Comparison of ENCODE assay signal across 20 cellular contexts in the genomic region with DNA sequence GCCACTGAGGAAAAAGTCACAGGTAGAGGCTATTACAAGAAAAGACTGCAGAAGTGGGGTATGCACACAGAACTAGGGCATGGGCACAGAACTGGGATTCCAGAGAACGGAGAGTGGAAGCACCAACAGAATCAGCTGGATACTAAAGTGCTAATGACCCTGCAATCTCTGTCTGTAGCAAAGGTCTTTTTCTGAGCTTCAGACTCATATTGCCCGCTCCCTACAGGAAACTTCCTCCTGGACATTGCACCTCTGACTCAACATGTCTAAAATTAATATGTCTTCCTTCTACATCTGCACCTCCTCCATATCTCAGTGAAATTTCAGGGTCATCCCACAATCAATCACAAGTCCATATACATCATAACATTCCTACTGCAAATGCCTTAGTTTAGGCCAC. TPM values are rescaled to one million over a fixed set of nuclear protein-coding genes. Genes with fewer than 3 reads are reported as not detected.
DNase-seq lines count a peak whose midpoint lies in the region; ATAC-seq, FAIRE-seq and TF ChIP-seq lines count a peak whose summit lies in the region.
"Had no signal": no experiment of that assay in that cellular context is flagged by ENCODE, and none has a peak within 500 bp of the region (broad histone marks: within the 10 kb centered on the region; RNA-seq: fewer than 3 reads in every experiment).

No MANE protein-coding gene starts in this region.

- peaks cover 11% of the 10 kb centered on the region for H3K9me3 Mint-ChIP-seq in Caco-2 (ENCODE audit: unreplicated experiment)
- H3K9me3 Mint-ChIP-seq: CD8-positive, alpha-beta memory T cell; H9; IgD-negative memory B cell had no signal

- no peak overlapping the region for H2AFZ ChIP-seq in HepG2 (ENCODE audit: low read length)

- H3K79me2 ChIP-seq in HepG2 (ENCODE audit: insufficient read depth, low read length) = no peaks in the 10 kb centered on the region

- no peak for TF ChIP-seq EP300 in HepG2 (IDR thresholded peaks at IDR 0.05; ENCODE audit: low read depth in 2 of 2, low read length in 2 of 2)
- no peak for TF ChIP-seq EP300 in HepG2 (CRISPR knock-in tag; IDR thresholded peaks at IDR 0.05; ENCODE audit: borderline replicate concordance)

- DNase-seq in Caco-2 = no peak
- DNase-seq in HepG2 (ENCODE audit: low spot score) = no peak
- DNase-seq in small intestine = peak; percentile 94
- no peak for DNase-seq in BE2C
- DNase-seq in C1 segment of cervical spinal cord (lab: John Stamatoyannopoulos, UW) = no peak
- no peak for DNase-seq in stimulated activated naive CD4-positive, alpha-beta T cell (lab: John Stamatoyannopoulos, UW)
- DNase-seq: CD4-positive, CD25-positive, alpha-beta regulatory T cell; CD8-positive, alpha-beta memory T cell; COR-L47; GOT3; H9 had no signal

- H3K4me1 ChIP-seq in Caco-2 = peaks cover 43% of the 10 kb centered on the region
- H3K4me1 ChIP-seq in duodenal mucosa (ENCODE audit: control insufficient read depth in 1 of 2, insufficient read depth in 2 of 2, low read length in 2 of 2) = peaks cover 16 to 30% of the 10 kb centered on the region in 2 donors
- H3K4me1 ChIP-seq in HepG2 (ENCODE audit: insufficient read depth, low read length) = peaks cover 42% of the 10 kb centered on the region
- no peaks in the 10 kb centered on the region for H3K4me1 ChIP-seq in small intestine (ENCODE audit: control insufficient read depth in 2 of 2, insufficient read depth in 1 of 2, low read depth in 1 of 2, low read length in 1 of 2)
- H3K4me1 ChIP-seq in BE2C = peaks cover 4% of the 10 kb centered on the region; the same call in 1 of the 2 replicates
- H3K4me1 ChIP-seq: A549 had no signal

- 73% methylated on average over 2 of the region's 2 CpGs for WGBS in HepG2 (ENCODE audit: low lambda C conversion rate)
- 25 to 70% (median 48%) methylated on average over 2 of the region's 2 CpGs for WGBS in small intestine, 3 donors

- H3K9ac ChIP-seq in duodenal mucosa (ENCODE audit: low read depth in 1 of 2, low read length in 2 of 2) = no peak overlapping the region
- H3K9ac ChIP-seq in HepG2 (ENCODE audit: insufficient read depth, low read depth, low read length) = no peak overlapping the region
- H3K9ac ChIP-seq: BLaER1 treated with 17β-estradiol and CSF1 and Interleukin-3, amounts not matched to agents 10 nM and 100 nM had no signal

- H3K36me3 Mint-ChIP-seq in Caco-2 (ENCODE audit: insufficient read depth, unreplicated experiment) = peaks cover 11% of the 10 kb centered on the region
- H3K36me3 Mint-ChIP-seq: CD4-positive, CD25-positive, alpha-beta regulatory T cell; IgD-negative memory B cell had no signal

- H3K4me3 Mint-ChIP-seq in Caco-2 (ENCODE audit: unreplicated experiment) = no peak overlapping the region
- H3K4me3 Mint-ChIP-seq: H9, IgD-negative memory B cell had no signal

- intact Hi-C loops in Caco-2 (cut with micrococcal nuclease; ENCODE audit: unreplicated experiment) (no loop called here), HepG2 (cut with micrococcal nuclease; ENCODE audit: unreplicated experiment) (loop anchor here (10.0 kb wide), 1 partner anchor 622 kb away; no protein-coding TSS in a partner anchor)

- H4K20me1 ChIP-seq in HepG2 (ENCODE audit: insufficient read depth, low read length) = no peaks in the 10 kb centered on the region
- H4K20me1 ChIP-seq: BLaER1 treated with 17β-estradiol and CSF1 and Interleukin-3, amounts not matched to agents 10 nM and 100 nM had no signal

- BruUV-seq in Caco-2 (replicated peaks; lab: Mats Ljungman, UMichigan) (no TSS peak), HepG2 (replicated peaks; lab: Mats Ljungman, UMichigan) (no TSS peak)

- H3K4me2 ChIP-seq in HepG2 (ENCODE audit: low read depth, low read length) = peak overlapping the region; percentile 50
- H3K4me2 ChIP-seq: A549 had no signal

- TF ChIP-seq POLR2A in HepG2 (IDR thresholded peaks at IDR 0.05; ENCODE audit: insufficient read depth in 1 of 2, low read depth in 2 of 2, low read length in 2 of 2) = no peak

- FAIRE-seq in HepG2 (lab: Jason Lieb, UNC) (no peak), small intestine (lab: Jason Lieb, UNC) (no peak)
- FAIRE-seq: A549, D721Med, G401.6, GM12891, HTR-8/SVneo had no signal

- peaks cover 30% of the 10 kb centered on the region for H3K4me1 Mint-ChIP-seq in Caco-2 (ENCODE audit: low read depth, unreplicated experiment)

- no peaks in the 10 kb centered on the region for H3K27me3 Mint-ChIP-seq in Caco-2 (ENCODE audit: insufficient read depth, unreplicated experiment)
- H3K27me3 Mint-ChIP-seq: CD4-positive, CD25-positive, alpha-beta regulatory T cell; IgD-negative memory B cell had no signal

- TF ChIP-seq RAD21 in HepG2 (CRISPR knock-in tag; IDR thresholded peaks at IDR 0.05) = no peak

- H3K9me3 ChIP-seq in Caco-2 (no peaks in the 10 kb centered on the region), duodenal mucosa (ENCODE audit: control insufficient read depth in 1 of 2, low read length in 2 of 2) (no peaks in the 10 kb centered on the region), HepG2 (ENCODE audit: low read length) (no peaks in the 10 kb centered on the region), small intestine (ENCODE audit: control insufficient read depth, low read depth) (no peaks in the 10 kb centered on the region), BE2C (no peaks in the 10 kb centered on the region)
- H3K9me3 ChIP-seq: A549 had no signal

- H3K27ac ChIP-seq in duodenal mucosa (ENCODE audit: low read depth, low read length) (no peak overlapping the region), HepG2 (ENCODE audit: extremely low read length, insufficient read depth, low read length) (no peak overlapping the region), small intestine (ENCODE audit: low read depth in 1 of 2, low read length in 1 of 2) (peak overlapping the region; percentile 47 to 68)
- H3K27ac ChIP-seq: 22Rv1; A549; BLaER1 treated with 17β-estradiol and CSF1 and Interleukin-3, amounts not matched to agents 10 nM and 100 nM had no signal

- POLR2A ChIA-PET in Caco-2 (lab: Charles Lee) (no interaction called here), HepG2 (lab: Yijun Ruan, JAX) (interaction anchor here (1.0 kb wide), 1 partner anchor 18 kb away, joined by 3 read pairs; no protein-coding TSS in a partner anchor)

- ATAC-seq in HepG2 = no peak
- ATAC-seq: A549 had no signal

- H3K4me3 ChIP-seq in Caco-2 (ENCODE audit: low read depth, low read length) (no peak overlapping the region), duodenal mucosa (ENCODE audit: low read depth in 1 of 2, low read length in 2 of 2) (peak overlapping the region; percentile 8 to 34), HepG2 (replicated peaks in 1 of 3; ENCODE audit: insufficient read depth in 1 of 3, low read depth in 2 of 3, low read length in 3 of 3) (no peak overlapping the region), small intestine (ENCODE audit: low read depth in 1 of 2, low read length in 2 of 2) (peak overlapping the region in 1 of 2 donors; percentile 23), BE2C (ENCODE audit: low read depth, low read length) (no peak overlapping the region)
- H3K4me3 ChIP-seq: A549; BLaER1 treated with 17β-estradiol and CSF1 and Interleukin-3, amounts not matched to agents 10 nM and 100 nM had no signal

- CTCF ChIA-PET in Caco-2 (lab: Charles Lee) = interaction anchor here (1.7 kb wide), 1 partner anchor 219 kb away, joined by 5 read pairs; no protein-coding TSS in a partner anchor
- CTCF ChIA-PET in HepG2 (lab: Yijun Ruan, JAX; ENCODE audit: low intra/inter-chr PET ratio, low total read pairs) = no interaction called here

- no peaks in the 10 kb centered on the region for H3K36me3 ChIP-seq in Caco-2 (ENCODE audit: control insufficient read depth, insufficient read depth, low read length)
- no peaks in the 10 kb centered on the region for H3K36me3 ChIP-seq in duodenal mucosa (ENCODE audit: control insufficient read depth in 1 of 2, insufficient read depth in 2 of 2, low read length in 2 of 2)
- H3K36me3 ChIP-seq in HepG2 (replicated peaks in 1 of 2; ENCODE audit: control insufficient read depth in 1 of 2, insufficient read depth in 2 of 2, low read length in 2 of 2) = no peaks in the 10 kb centered on the region
- no peaks in the 10 kb centered on the region for H3K36me3 ChIP-seq in small intestine (ENCODE audit: control insufficient read depth in 2 of 2, insufficient read depth in 2 of 2, low read length in 2 of 2)
- H3K36me3 ChIP-seq in BE2C = no peaks in the 10 kb centered on the region
- H3K36me3 ChIP-seq: BLaER1 treated with 17β-estradiol and CSF1 and Interleukin-3, amounts not matched to agents 10 nM and 100 nM had no signal

- H3K27me3 ChIP-seq in Caco-2 (replicated peaks; ENCODE audit: control insufficient read depth, insufficient read depth, low read length) (no peaks in the 10 kb centered on the region), duodenal mucosa (ENCODE audit: control insufficient read depth in 1 of 2, insufficient read depth in 2 of 2, low read length in 2 of 2) (no peaks in the 10 kb centered on the region), HepG2 (ENCODE audit: control insufficient read depth in 1 of 2, insufficient read depth in 2 of 2, low read length in 2 of 2) (no peaks in the 10 kb centered on the region), small intestine (ENCODE audit: control insufficient read depth in 2 of 2, insufficient read depth in 2 of 2, low read length in 2 of 2) (no peaks in the 10 kb centered on the region), BE2C (no peaks in the 10 kb centered on the region)
- H3K27me3 ChIP-seq: BLaER1 treated with 17β-estradiol and CSF1 and Interleukin-3, amounts not matched to agents 10 nM and 100 nM had no signal

- no peak for TF ChIP-seq CTCF in Caco-2 (IDR thresholded peaks at IDR 0.05; ENCODE audit: insufficient read depth in 1 of 2, low read depth in 1 of 2, low read length in 1 of 2, severe bottlenecking in 1 of 2, unreplicated experiment in 1 of 2)
- TF ChIP-seq CTCF in HepG2 (CRISPR knock-in tag; IDR thresholded peaks at IDR 0.05) = no peak
- no peak for TF ChIP-seq CTCF in BE2C (IDR thresholded peaks at IDR 0.05; ENCODE audit: low read depth, low read length)

- H3K27ac Mint-ChIP-seq in Caco-2 (ENCODE audit: unreplicated experiment) = peak overlapping the region; percentile 87
- H3K27ac Mint-ChIP-seq: H9 had no signal

- in situ Hi-C loops in HepG2 (cut with HindIII; ENCODE audit: extremely low pct_ligation_motif_present, low pct_unique_long_range_greater_than_20kb) = loop anchor here (10.0 kb wide), 1 partner anchor 372 kb away; no protein-coding TSS in a partner anchor

RNA-seq across cellular contexts. Expression of gene CAMK2D, which starts 5.3 kb away (rescaled TPM):
- total RNA-seq in Caco-2 (2022) (56.1 and 65.6 TPM in 2 replicates), HepG2 (2016; rRNA removed; fragmentation: Illumina TruSeq; extraction: Trizol) (65.4 and 86.7 TPM in 2 replicates)
- 5.3 and 6.4 TPM in 2 replicates for total RNA-seq in HepG2 (2016; cell fraction: cytosol; rRNA removed; fragmentation: Illumina TruSeq; extraction: Trizol; ENCODE audit: low read depth)
- total RNA-seq in HepG2 (2016; cell fraction: insoluble cytoplasmic fraction; rRNA removed; fragmentation: Illumina TruSeq; extraction: Trizol) = 64.9 and 87.5 TPM in 2 replicates
- total RNA-seq in HepG2 (2016; cell fraction: membrane; rRNA removed; fragmentation: Illumina TruSeq; extraction: Trizol) = 15.6 and 15.7 TPM in 2 replicates
- 73.6 and 76.3 TPM in 2 replicates for total RNA-seq in HepG2 (2016; cell fraction: nucleus; rRNA removed; fragmentation: Illumina TruSeq; extraction: Trizol)
- polyA plus RNA-seq in HepG2 (2011; rRNA removed) (12.9 and 18.0 TPM in 2 replicates), small intestine (10 to 100 TPM; 21.1 to 26.6 (median 21.3) TPM)
- polyA plus RNA-seq in HepG2 (2011; cell fraction: cytosol; rRNA removed) = 7.2 and 11.1 TPM in 2 replicates
- polyA plus RNA-seq in HepG2 (2011; cell fraction: nucleus; rRNA removed) = 10.2 and 12.5 TPM in 2 replicates
- polyA plus RNA-seq in HepG2 (2012) = 12.4 and 24.9 TPM in 2 replicates
- polyA plus RNA-seq in HepG2 (2016; cell fraction: cytosol; fragmentation: Illumina TruSeq; extraction: Trizol; ENCODE audit: low read depth) = 2.1 and 2.5 TPM in 2 replicates
- 52.0 and 56.8 TPM in 2 replicates for polyA plus RNA-seq in HepG2 (2016; cell fraction: insoluble cytoplasmic fraction; fragmentation: Illumina TruSeq; extraction: Trizol; ENCODE audit: low read depth)
- polyA plus RNA-seq in HepG2 (2016; cell fraction: membrane; fragmentation: Illumina TruSeq; extraction: Trizol; ENCODE audit: low read depth) = 6.8 and 7.3 TPM in 2 replicates
- 34.5 and 36.0 TPM in 2 replicates for polyA plus RNA-seq in HepG2 (2016; cell fraction: nucleus; fragmentation: Illumina TruSeq; extraction: Trizol; ENCODE audit: insufficient read depth, low read depth)
- 3.7 and 30.5 TPM in 2 replicates for polyA minus RNA-seq in HepG2 (2011; rRNA and poly(A)+ RNA removed; ENCODE audit: low replicate concordance)
- 24.3 and 30.2 TPM in 2 replicates for polyA minus RNA-seq in HepG2 (2011; cell fraction: cytosol; rRNA and poly(A)+ RNA removed)
- 97.8 and 99.0 TPM in 2 replicates for polyA minus RNA-seq in HepG2 (2011; cell fraction: nucleus; rRNA and poly(A)+ RNA removed)
- polyA plus RNA-seq in BE2C (2012; ENCODE audit: insufficient read depth, insufficient read length, low read depth) = 11.7 TPM

Comparison
In these comparisons a context has a peak if more than half of its experiments do, and no peak if none do; other contexts are left out.
1. H3K4me3 ChIP-seq: peak in duodenal mucosa (2 of 2); none in Caco-2 (single experiment), HepG2 (0 of 3) and BE2C (single experiment).
2. H3K27ac ChIP-seq: peak in small intestine (2 of 2); none in duodenal mucosa (single experiment) and HepG2 (single experiment).